1 cellular context compared by ENCODE assay signal in genomic region chr16:89971495-89972243, GRCh38.
TF ChIP-seq lines count a peak whose summit lies in the region.

No MANE protein-coding gene starts in this region.

TF ChIP-seq in HepG2, 621 proteins besides CTCF, POLR2A, EP300 and RAD21 (continued from another document and continues in another):
- TF ChIP-seq TCF7L2 (IDR thresholded peaks at IDR 0.05; ENCODE audit: low read depth, low read length) = no peak
- TF ChIP-seq NFE2L2 (IDR thresholded peaks at IDR 0.05; ENCODE audit: low read length) = no peak
- no peak for TF ChIP-seq HNF4G (IDR thresholded peaks at IDR 0.05; ENCODE audit: borderline replicate concordance, low read depth, low read length)
- 0 out of 2 replicates have a peak, but pooled peaks have one; percentile 47 for TF ChIP-seq HNF4G (CRISPR knock-in tag; IDR thresholded peaks at IDR 0.05; ENCODE audit: borderline replicate concordance, low read depth)
- TF ChIP-seq, protein P1, sequence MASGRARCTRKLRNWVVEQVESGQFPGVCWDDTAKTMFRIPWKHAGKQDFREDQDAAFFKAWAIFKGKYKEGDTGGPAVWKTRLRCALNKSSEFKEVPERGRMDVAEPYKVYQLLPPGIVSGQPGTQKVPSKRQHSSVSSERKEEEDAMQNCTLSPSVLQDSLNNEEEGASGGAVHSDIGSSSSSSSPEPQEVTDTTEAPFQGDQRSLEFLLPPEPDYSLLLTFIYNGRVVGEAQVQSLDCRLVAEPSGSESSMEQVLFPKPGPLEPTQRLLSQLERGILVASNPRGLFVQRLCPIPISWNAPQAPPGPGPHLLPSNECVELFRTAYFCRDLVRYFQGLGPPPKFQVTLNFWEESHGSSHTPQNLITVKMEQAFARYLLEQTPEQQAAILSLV (CRISPR knock-in tag; IDR thresholded peaks at IDR 0.05; ENCODE audit: borderline replicate concordance) = no peak
- TF ChIP-seq CHD2 (IDR thresholded peaks at IDR 0.05; ENCODE audit: low read depth, low read length) = no peak
- no peak for TF ChIP-seq ATF3 (CRISPR knock-in tag; IDR thresholded peaks at IDR 0.05)
- no peak; the same call in 1 of the 2 replicates for TF ChIP-seq ZNF3 (CRISPR knock-in tag; IDR thresholded peaks at IDR 0.05)
- TF ChIP-seq FOSL2 (CRISPR knock-in tag; IDR thresholded peaks at IDR 0.05) = no peak
- TF ChIP-seq AGO1 (IDR thresholded peaks at IDR 0.05; ENCODE audit: low read depth, low read length, poor library complexity, severe bottlenecking) = no peak
- peak; percentile 14 for TF ChIP-seq TEAD3 (CRISPR knock-in tag; optimal IDR thresholded peaks at IDR 0.05; ENCODE audit: borderline replicate concordance)
- no peak for TF ChIP-seq ZNF510 (CRISPR knock-in tag; IDR thresholded peaks at IDR 0.05; ENCODE audit: low read depth)
- TF ChIP-seq ZFP62 (CRISPR knock-in tag; IDR thresholded peaks at IDR 0.05) = no peak
- no peak for TF ChIP-seq ZNF768 (CRISPR knock-in tag; IDR thresholded peaks at IDR 0.05)
- TF ChIP-seq SNAPC2 (CRISPR knock-in tag; IDR thresholded peaks at IDR 0.05) = no peak
- TF ChIP-seq MIER2 (CRISPR knock-in tag; IDR thresholded peaks at IDR 0.05) = no peak
- no peak for TF ChIP-seq SYNCRIP (IDR thresholded peaks at IDR 0.05; ENCODE audit: insufficient read depth, low read depth, low read length)
- TF ChIP-seq ARHGAP35 (CRISPR knock-in tag; IDR thresholded peaks at IDR 0.05; ENCODE audit: borderline replicate concordance) = peak; percentile 22; the same call in 1 of the 2 replicates
- TF ChIP-seq SAFB2 (CRISPR knock-in tag; IDR thresholded peaks at IDR 0.05; ENCODE audit: borderline replicate concordance, low read depth) = no peak
- no peak for TF ChIP-seq RFXANK (CRISPR knock-in tag; IDR thresholded peaks at IDR 0.05)
- TF ChIP-seq ARNT (IDR thresholded peaks at IDR 0.05) = no peak
- TF ChIP-seq ZMYM3 (CRISPR knock-in tag; IDR thresholded peaks at IDR 0.05) = 0 out of 2 replicates have a peak, but pooled peaks have one; percentile 4
- TF ChIP-seq, protein P2, sequence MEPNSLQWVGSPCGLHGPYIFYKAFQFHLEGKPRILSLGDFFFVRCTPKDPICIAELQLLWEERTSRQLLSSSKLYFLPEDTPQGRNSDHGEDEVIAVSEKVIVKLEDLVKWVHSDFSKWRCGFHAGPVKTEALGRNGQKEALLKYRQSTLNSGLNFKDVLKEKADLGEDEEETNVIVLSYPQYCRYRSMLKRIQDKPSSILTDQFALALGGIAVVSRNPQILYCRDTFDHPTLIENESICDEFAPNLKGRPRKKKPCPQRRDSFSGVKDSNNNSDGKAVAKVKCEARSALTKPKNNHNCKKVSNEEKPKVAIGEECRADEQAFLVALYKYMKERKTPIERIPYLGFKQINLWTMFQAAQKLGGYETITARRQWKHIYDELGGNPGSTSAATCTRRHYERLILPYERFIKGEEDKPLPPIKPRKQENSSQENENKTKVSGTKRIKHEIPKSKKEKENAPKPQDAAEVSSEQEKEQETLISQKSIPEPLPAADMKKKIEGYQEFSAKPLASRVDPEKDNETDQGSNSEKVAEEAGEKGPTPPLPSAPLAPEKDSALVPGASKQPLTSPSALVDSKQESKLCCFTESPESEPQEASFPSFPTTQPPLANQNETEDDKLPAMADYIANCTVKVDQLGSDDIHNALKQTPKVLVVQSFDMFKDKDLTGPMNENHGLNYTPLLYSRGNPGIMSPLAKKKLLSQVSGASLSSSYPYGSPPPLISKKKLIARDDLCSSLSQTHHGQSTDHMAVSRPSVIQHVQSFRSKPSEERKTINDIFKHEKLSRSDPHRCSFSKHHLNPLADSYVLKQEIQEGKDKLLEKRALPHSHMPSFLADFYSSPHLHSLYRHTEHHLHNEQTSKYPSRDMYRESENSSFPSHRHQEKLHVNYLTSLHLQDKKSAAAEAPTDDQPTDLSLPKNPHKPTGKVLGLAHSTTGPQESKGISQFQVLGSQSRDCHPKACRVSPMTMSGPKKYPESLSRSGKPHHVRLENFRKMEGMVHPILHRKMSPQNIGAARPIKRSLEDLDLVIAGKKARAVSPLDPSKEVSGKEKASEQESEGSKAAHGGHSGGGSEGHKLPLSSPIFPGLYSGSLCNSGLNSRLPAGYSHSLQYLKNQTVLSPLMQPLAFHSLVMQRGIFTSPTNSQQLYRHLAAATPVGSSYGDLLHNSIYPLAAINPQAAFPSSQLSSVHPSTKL (CRISPR knock-in tag; IDR thresholded peaks at IDR 0.05) = no peak
- peak; percentile 55; the same call in 1 of the 2 replicates for TF ChIP-seq ZNF292 (CRISPR knock-in tag; IDR thresholded peaks at IDR 0.05; ENCODE audit: borderline replicate concordance, low read depth)
- TF ChIP-seq ZNF75D (CRISPR knock-in tag; IDR thresholded peaks at IDR 0.05; ENCODE audit: borderline replicate concordance) = no peak; the same call in 1 of the 2 replicates
- TF ChIP-seq ATF2 (CRISPR knock-in tag; IDR thresholded peaks at IDR 0.05) = no peak
- TF ChIP-seq ISX (CRISPR knock-in tag; conservative IDR thresholded peaks at IDR 0.05) = peak; percentile 51; the same call in 1 of the 2 replicates
- no peak for TF ChIP-seq THAP8 (CRISPR knock-in tag; IDR thresholded peaks at IDR 0.05; ENCODE audit: borderline replicate concordance)
- TF ChIP-seq, protein P3, sequence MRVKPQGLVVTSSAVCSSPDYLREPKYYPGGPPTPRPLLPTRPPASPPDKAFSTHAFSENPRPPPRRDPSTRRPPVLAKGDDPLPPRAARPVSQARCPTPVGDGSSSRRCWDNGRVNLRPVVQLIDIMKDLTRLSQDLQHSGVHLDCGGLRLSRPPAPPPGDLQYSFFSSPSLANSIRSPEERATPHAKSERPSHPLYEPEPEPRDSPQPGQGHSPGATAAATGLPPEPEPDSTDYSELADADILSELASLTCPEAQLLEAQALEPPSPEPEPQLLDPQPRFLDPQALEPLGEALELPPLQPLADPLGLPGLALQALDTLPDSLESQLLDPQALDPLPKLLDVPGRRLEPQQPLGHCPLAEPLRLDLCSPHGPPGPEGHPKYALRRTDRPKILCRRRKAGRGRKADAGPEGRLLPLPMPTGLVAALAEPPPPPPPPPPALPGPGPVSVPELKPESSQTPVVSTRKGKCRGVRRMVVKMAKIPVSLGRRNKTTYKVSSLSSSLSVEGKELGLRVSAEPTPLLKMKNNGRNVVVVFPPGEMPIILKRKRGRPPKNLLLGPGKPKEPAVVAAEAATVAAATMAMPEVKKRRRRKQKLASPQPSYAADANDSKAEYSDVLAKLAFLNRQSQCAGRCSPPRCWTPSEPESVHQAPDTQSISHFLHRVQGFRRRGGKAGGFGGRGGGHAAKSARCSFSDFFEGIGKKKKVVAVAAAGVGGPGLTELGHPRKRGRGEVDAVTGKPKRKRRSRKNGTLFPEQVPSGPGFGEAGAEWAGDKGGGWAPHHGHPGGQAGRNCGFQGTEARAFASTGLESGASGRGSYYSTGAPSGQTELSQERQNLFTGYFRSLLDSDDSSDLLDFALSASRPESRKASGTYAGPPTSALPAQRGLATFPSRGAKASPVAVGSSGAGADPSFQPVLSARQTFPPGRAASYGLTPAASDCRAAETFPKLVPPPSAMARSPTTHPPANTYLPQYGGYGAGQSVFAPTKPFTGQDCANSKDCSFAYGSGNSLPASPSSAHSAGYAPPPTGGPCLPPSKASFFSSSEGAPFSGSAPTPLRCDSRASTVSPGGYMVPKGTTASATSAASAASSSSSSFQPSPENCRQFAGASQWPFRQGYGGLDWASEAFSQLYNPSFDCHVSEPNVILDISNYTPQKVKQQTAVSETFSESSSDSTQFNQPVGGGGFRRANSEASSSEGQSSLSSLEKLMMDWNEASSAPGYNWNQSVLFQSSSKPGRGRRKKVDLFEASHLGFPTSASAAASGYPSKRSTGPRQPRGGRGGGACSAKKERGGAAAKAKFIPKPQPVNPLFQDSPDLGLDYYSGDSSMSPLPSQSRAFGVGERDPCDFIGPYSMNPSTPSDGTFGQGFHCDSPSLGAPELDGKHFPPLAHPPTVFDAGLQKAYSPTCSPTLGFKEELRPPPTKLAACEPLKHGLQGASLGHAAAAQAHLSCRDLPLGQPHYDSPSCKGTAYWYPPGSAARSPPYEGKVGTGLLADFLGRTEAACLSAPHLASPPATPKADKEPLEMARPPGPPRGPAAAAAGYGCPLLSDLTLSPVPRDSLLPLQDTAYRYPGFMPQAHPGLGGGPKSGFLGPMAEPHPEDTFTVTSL (CRISPR knock-in tag; IDR thresholded peaks at IDR 0.05; ENCODE audit: borderline replicate concordance) = no peak
- TF ChIP-seq ZSCAN22 (CRISPR knock-in tag; IDR thresholded peaks at IDR 0.05) = no peak
- TF ChIP-seq ZNF576 (CRISPR knock-in tag; IDR thresholded peaks at IDR 0.05) = no peak
- peak; percentile 73 for TF ChIP-seq BATF2 (CRISPR knock-in tag; IDR thresholded peaks at IDR 0.05)
- TF ChIP-seq SIN3B (IDR thresholded peaks at IDR 0.05; ENCODE audit: low read length) = no peak
- no peak for TF ChIP-seq ETV6 (CRISPR knock-in tag; conservative IDR thresholded peaks at IDR 0.05)
- TF ChIP-seq ZNF354B (CRISPR knock-in tag; IDR thresholded peaks at IDR 0.05) = no peak
- TF ChIP-seq SETDB1 (CRISPR knock-in tag; IDR thresholded peaks at IDR 0.05; ENCODE audit: borderline replicate concordance) = peak; percentile 77; the same call in 1 of the 2 replicates
- TF ChIP-seq ZNF597 (CRISPR knock-in tag; IDR thresholded peaks at IDR 0.05) = no peak
- TF ChIP-seq HNF1B (CRISPR knock-in tag; IDR thresholded peaks at IDR 0.05) = peak; percentile 71
- no peak for TF ChIP-seq TEAD2 (CRISPR knock-in tag; IDR thresholded peaks at IDR 0.05)
- no peak; the same call in 1 of the 2 replicates for TF ChIP-seq ZFP90 (CRISPR knock-in tag; IDR thresholded peaks at IDR 0.05; ENCODE audit: borderline replicate concordance)
- TF ChIP-seq HMGA1 (CRISPR knock-in tag; conservative IDR thresholded peaks at IDR 0.05) = no peak
- no peak for TF ChIP-seq ZNF44 (CRISPR knock-in tag; IDR thresholded peaks at IDR 0.05)
